ENCODE assay signal across 8 cellular contexts in genomic region chr9:83980395-83981125, GRCh38. TPM values are rescaled to one million over a fixed set of nuclear protein-coding genes. Genes with fewer than 3 reads are reported as not detected.
A peak's percentile ranks its signal among the peaks of the same experiment; 100 is the strongest.
DNase-seq lines count a peak whose midpoint lies in the region; FAIRE-seq and TF ChIP-seq lines count a peak whose summit lies in the region.

Gene RMI1, plus strand, starts transcription at chr9:83980805. Its CDS starts 20,182 bp downstream, at chr9:84000987.

- peak within 1 kb of the TSS; percentile 100 for H3K56ac ChIP-seq in H1 (replicated peaks; ENCODE audit: insufficient read length, low read depth, low read length)

- H3K27ac ChIP-seq in H1 (ENCODE audit: low read depth, low read length) (peak within 1 kb of the TSS; percentile 100), mesenchymal stem cell (ENCODE audit: low read length, poor library complexity, severe bottlenecking) (peak within 1 kb of the TSS; percentile 100)

- TF ChIP-seq EP300 in H1 (IDR thresholded peaks at IDR 0.05; ENCODE audit: borderline replicate concordance in 1 of 2, low read depth in 2 of 2, low read length in 2 of 2) = peak in 1 of 2 experiments; percentile 58; a peak in 1 of 3 replicates

- peak; percentile 99 for DNase-seq in COLO829 (ENCODE audit: low spot score)
- peak; percentile 94 for DNase-seq in GM20000 (ENCODE audit: low spot score)
- DNase-seq in HT-29 (ENCODE audit: low spot score) = peak; percentile 98
- DNase-seq in NOMO-1 (lab: John Stamatoyannopoulos, UW; ENCODE audit: unreplicated experiment in 2 of 2) = peak; percentile 68 to 84
- DNase-seq in activated CD8-positive, alpha-beta memory T cell treated with anti-CD3 and anti-CD28 coated beads for 4 hours (ENCODE audit: low read depth in 2 of 2) = peak; percentile 98 to 99
- DNase-seq in H1 (ENCODE audit: low read depth in 1 of 2, low spot score in 2 of 2) = peak; percentile 94 to 95
- peak; percentile 98 for DNase-seq in mesenchymal stem cell
- peak; percentile 97 for DNase-seq in stimulated activated CD8-positive, alpha-beta memory T cell treated with anti-CD3 and anti-CD28 coated beads, Interleukin-12 subunit alpha, Interleukin-12 subunit beta, amount 100 ng/mL, for 4 hours (ENCODE audit: low read depth)

- CTCF ChIA-PET in H1 (lab: Charles Lee; ENCODE audit: partially characterized antibody) = interaction anchor here (1.5 kb wide), 1 partner anchor 193 kb away, joined by 4 read pairs; no protein-coding TSS in a partner anchor

- H3K23ac ChIP-seq in H1 (ENCODE audit: insufficient read length) (no peak within 1 kb of the TSS), mesenchymal stem cell (ENCODE audit: low read length in 2 of 2) (peak within 1 kb of the TSS; percentile 23 to 97)

- H3K4me2 ChIP-seq in H1 (ENCODE audit: insufficient read depth in 1 of 2, low read depth in 2 of 2, low read length in 2 of 2) = peak within 1 kb of the TSS; percentile 78 to 87
- H3K4me2 ChIP-seq in mesenchymal stem cell (ENCODE audit: low read length, poor library complexity, severe bottlenecking) = peak within 1 kb of the TSS; percentile 89

- H4K8ac ChIP-seq in H1 (ENCODE audit: extremely low read depth, insufficient read depth, low read length) = peak within 1 kb of the TSS; percentile 100
- H4K8ac ChIP-seq in mesenchymal stem cell (ENCODE audit: low read length) = peak within 1 kb of the TSS; percentile 99

- H3K27me3 ChIP-seq in H1 (replicated peaks in 1 of 4; ENCODE audit: control insufficient read depth in 3 of 4, extremely low read depth in 1 of 4, insufficient read depth in 3 of 4, low read length in 3 of 4) (no peaks in the 10 kb centered on the region), mesenchymal stem cell (ENCODE audit: control insufficient read depth in 1 of 2, insufficient read depth in 1 of 2, low read length in 2 of 2) (no peaks in the 10 kb centered on the region)

- H4K20me1 ChIP-seq in H1 (replicated peaks in 1 of 2; ENCODE audit: control insufficient read depth in 1 of 2, insufficient read depth in 2 of 2, low read length in 2 of 2) = peaks cover 8 to 15% of the 10 kb centered on the region in 2 experiments

- peak within 1 kb of the TSS; percentile 95; the same call in 1 of the 2 replicates for H2BK12ac ChIP-seq in H1 (ENCODE audit: low read depth, low read length)
- H2BK12ac ChIP-seq in mesenchymal stem cell (ENCODE audit: low read length in 2 of 2) = peak within 1 kb of the TSS in 1 of 2 experiments; percentile 86

- H2BK15ac ChIP-seq in H1 (ENCODE audit: low read length) (no peak within 1 kb of the TSS; the same call in 1 of the 2 replicates), mesenchymal stem cell (ENCODE audit: low read depth, poor library complexity, severe bottlenecking) (peak within 1 kb of the TSS; percentile 92)

- peak within 1 kb of the TSS; percentile 91 for H3K14ac ChIP-seq in H1 (ENCODE audit: insufficient read length)
- H3K14ac ChIP-seq in mesenchymal stem cell (ENCODE audit: low read length in 2 of 2) = peak within 1 kb of the TSS; percentile 79 to 100

- TF ChIP-seq POLR2A in H1 (IDR thresholded peaks at IDR 0.05; ENCODE audit: control extremely low read depth in 1 of 2, low read depth in 2 of 2, low read length in 2 of 2) = peak; percentile 75 to 94

- no peak for TF ChIP-seq CTCF in GM20000 (IDR thresholded peaks at IDR 0.05; ENCODE audit: extremely low read depth, missing control alignments)
- TF ChIP-seq CTCF in H1 (IDR thresholded peaks at IDR 0.05; ENCODE audit: control extremely low read depth in 1 of 3, insufficient read depth in 1 of 3, low read depth in 1 of 3, low read length in 3 of 3) = no peak

- H3K18ac ChIP-seq in H1 (ENCODE audit: extremely low read depth, low read length) (peak within 1 kb of the TSS; percentile 100), mesenchymal stem cell (ENCODE audit: low read depth in 1 of 2, low read length in 2 of 2) (peak within 1 kb of the TSS; percentile 100)

- 1% methylated on average over 47 of the region's 69 CpGs; no CpG with 5 or more reads in 1 of the 2 experiments for WGBS in H1 (ENCODE audit: extremely low coverage in 1 of 2, insufficient coverage in 1 of 2, insufficient read length in 1 of 2, insufficient replicate concordance in 2 of 2, low coverage in 1 of 2, low lambda C conversion rate in 2 of 2, missing lambda C conversion rate in 1 of 2), 2 experiments
- WGBS in mesenchymal stem cell = under 1% methylated on average over 67 of the region's 69 CpGs

- TF ChIP-seq RAD21 in H1 (IDR thresholded peaks at IDR 0.05 in 1 of 2, conservative IDR thresholded peaks at IDR 0.05 in 1 of 2; ENCODE audit: low read depth in 2 of 2, low read length in 2 of 2) = peak in 1 of 2 experiments; percentile 11; a peak in 1 of 4 replicates

- H3K9me3 ChIP-seq in H1 (ENCODE audit: insufficient read depth in 2 of 2, low read depth in 1 of 2, low read length in 1 of 2) (no peaks in the 10 kb centered on the region), mesenchymal stem cell (ENCODE audit: control insufficient read depth, low read length) (no peaks in the 10 kb centered on the region)

- H2BK120ac ChIP-seq in H1 (replicated peaks; ENCODE audit: low read depth, low read length) (peak within 1 kb of the TSS; percentile 97), mesenchymal stem cell (ENCODE audit: low read depth, low read length) (peak within 1 kb of the TSS; percentile 96)

- peak within 1 kb of the TSS; percentile 99 for H4K5ac ChIP-seq in H1 (ENCODE audit: insufficient read length, low read depth, low read length)

- peak within 1 kb of the TSS; percentile 100 for H3K9ac ChIP-seq in H1 (replicated peaks in 1 of 4; ENCODE audit: extremely low read depth in 1 of 4, low read depth in 3 of 4, low read length in 3 of 4)
- peak within 1 kb of the TSS; percentile 99 for H3K9ac ChIP-seq in mesenchymal stem cell (ENCODE audit: low read length)

- H3K4ac ChIP-seq in H1 (replicated peaks; ENCODE audit: insufficient read length, low read depth, low read length) (peak within 1 kb of the TSS; percentile 99), mesenchymal stem cell (ENCODE audit: low read depth in 1 of 2, low read length in 2 of 2) (peak within 1 kb of the TSS; percentile 99 to 100)

- peak within 1 kb of the TSS; percentile 100 for H2AK5ac ChIP-seq in H1 (ENCODE audit: low read depth, low read length)
- H2AK5ac ChIP-seq in mesenchymal stem cell (ENCODE audit: low read length, severe bottlenecking) = peak within 1 kb of the TSS; percentile 100

- peak within 1 kb of the TSS; percentile 77; the same call in 1 of the 2 replicates for H2AFZ ChIP-seq in H1 (ENCODE audit: low read length)
- H2AFZ ChIP-seq in mesenchymal stem cell (ENCODE audit: low read depth, low read length) = peak within 1 kb of the TSS; percentile 97

- peaks cover 6% of the 10 kb centered on the region; the same call in 1 of the 2 replicates for H3K23me2 ChIP-seq in H1 (ENCODE audit: low read depth, low read length)

- H3K79me1 ChIP-seq in H1 (ENCODE audit: low read depth, low read length) (no peaks in the 10 kb centered on the region), mesenchymal stem cell (replicated peaks; ENCODE audit: low read length, poor library complexity, severe bottlenecking) (peaks cover 1% of the 10 kb centered on the region)

- peaks cover 32 to 94% of the 10 kb centered on the region in 2 experiments for H3K79me2 ChIP-seq in H1 (ENCODE audit: control insufficient read depth in 1 of 2, insufficient read depth in 2 of 2, low read length in 2 of 2)

- no peak for FAIRE-seq in H1 (lab: Jason Lieb, UNC)

- H3K36me3 ChIP-seq in H1 (ENCODE audit: control insufficient read depth in 2 of 4, insufficient read depth in 4 of 4, low read length in 3 of 4) (peaks cover 18 to 27% (median 21%) of the 10 kb centered on the region in 4 experiments), mesenchymal stem cell (ENCODE audit: control insufficient read depth in 1 of 2, insufficient read depth in 2 of 2, low read depth in 1 of 2, low read length in 2 of 2) (peaks cover under 1 to 26% of the 10 kb centered on the region in 2 experiments)

- H3K4me1 ChIP-seq in H1 (replicated peaks in 1 of 4; ENCODE audit: control insufficient read depth in 3 of 4, insufficient read depth in 4 of 4, low read length in 3 of 4) (peaks cover 0 to 2% (median 0%) of the 10 kb centered on the region in 4 experiments; a peak in 2 of 7 replicates), mesenchymal stem cell (ENCODE audit: control insufficient read depth, insufficient read depth, low read depth, low read length) (peaks cover 2% of the 10 kb centered on the region)

- H4K91ac ChIP-seq in H1 (replicated peaks; ENCODE audit: insufficient read length, low read length) (peak within 1 kb of the TSS; percentile 100), mesenchymal stem cell (ENCODE audit: low read length) (peak within 1 kb of the TSS; percentile 99)

- POLR2A ChIA-PET in H1 (lab: Charles Lee; ENCODE audit: partially characterized antibody) = interaction anchor here (0.7 to 7.3 kb wide), 58 partner anchors 10 to 374 kb away, joined by 3 to 269 read pairs (median 5); partner anchors contain the start of genes IDNK, KIF27 and UBQLN1

- H2BK20ac ChIP-seq in H1 (ENCODE audit: low read length) = no peak within 1 kb of the TSS

- H2BK5ac ChIP-seq in H1 (ENCODE audit: low read depth, low read length) = peak within 1 kb of the TSS; percentile 100
- peak within 1 kb of the TSS; percentile 95 for H2BK5ac ChIP-seq in mesenchymal stem cell (ENCODE audit: low read depth, low read length, poor library complexity, severe bottlenecking)

- H3K4me3 ChIP-seq in H1 (ENCODE audit: extremely low read depth in 1 of 4, insufficient read depth in 2 of 4, low read depth in 3 of 4, low read length in 4 of 4) (peak within 1 kb of the TSS; percentile 74 to 99 (median 97)), mesenchymal stem cell (ENCODE audit: insufficient read depth in 1 of 2, low read depth in 1 of 2, low read length in 2 of 2) (peak within 1 kb of the TSS; percentile 94 to 96)

TF ChIP-seq in H1, 55 proteins besides CTCF, POLR2A, EP300 and RAD21 (continues in another document):
- TF ChIP-seq TBP (IDR thresholded peaks at IDR 0.05; ENCODE audit: low read depth, low read length) = peak; percentile 92
- TF ChIP-seq KDM1A (IDR thresholded peaks at IDR 0.05; ENCODE audit: borderline replicate concordance, low read length) = no peak
- no peak for TF ChIP-seq CTBP2 (IDR thresholded peaks at IDR 0.05; ENCODE audit: borderline replicate concordance, insufficient read depth, insufficient read length, low read length)
- TF ChIP-seq GABPA (IDR thresholded peaks at IDR 0.05; ENCODE audit: borderline replicate concordance, insufficient read depth, low read length) = no peak

RNA-seq across cellular contexts. Expression of gene RMI1, which starts in this region (rescaled TPM):
- 2.2 and 2.4 TPM in 2 replicates for total RNA-seq in HT-29 (2014; rRNA removed; shearing (Covaris generic))
- total RNA-seq in H1 (2021; fragmentation: NEBNext Ultra II Directional; extraction: Animal tissue kit (Norgen Biotek cat#: 25700)) = 34.1 and 34.6 TPM in 2 replicates
- polyA plus RNA-seq in H1 (2011; rRNA removed) = 2.7 and 3.0 TPM in 2 replicates
- polyA plus RNA-seq in H1 (2011; cell fraction: cytosol; rRNA removed) = 5.8 TPM
- polyA plus RNA-seq in H1 (2011; cell fraction: nucleus; rRNA removed) = 1.8 TPM
- 10.9 to 21.6 TPM (median 14.0 TPM) in 4 replicates for polyA plus RNA-seq in H1 (2012, experiment 1 of 2)
- 1.1 TPM for polyA plus RNA-seq in H1 (2012, experiment 2 of 2)
- polyA plus RNA-seq in H1 (2013, experiment 1 of 2) = 25.4 TPM
- 25.9 TPM for polyA plus RNA-seq in H1 (2013, experiment 2 of 2)
- 8.1 and 18.4 TPM in 2 replicates for polyA minus RNA-seq in H1 (2011; rRNA and poly(A)+ RNA removed)
- polyA minus RNA-seq in H1 (2011; cell fraction: cytosol; rRNA and poly(A)+ RNA removed) = 16.7 TPM
- 10.6 TPM for polyA minus RNA-seq in H1 (2011; cell fraction: nucleus; rRNA and poly(A)+ RNA removed)
- 4.1 TPM for polyA plus RNA-seq in mesenchymal stem cell (2013, experiment 1 of 2)
- 4.1 TPM for polyA plus RNA-seq in mesenchymal stem cell (2013, experiment 2 of 2)

Comparison
In these comparisons a context has a peak if more than half of its experiments do, and no peak if none do; other contexts are left out.
1. Peak in every context shown above with its lines: DNase-seq, H3K4me3 ChIP-seq and H3K27ac ChIP-seq.
2. RNA of gene RMI1 (total RNA-seq): 34.1 to 34.6 TPM in H1; 2.2 to 2.4 TPM in HT-29; every median in the first group is over 10 times any median in the second.